In the genomic region with DNA sequence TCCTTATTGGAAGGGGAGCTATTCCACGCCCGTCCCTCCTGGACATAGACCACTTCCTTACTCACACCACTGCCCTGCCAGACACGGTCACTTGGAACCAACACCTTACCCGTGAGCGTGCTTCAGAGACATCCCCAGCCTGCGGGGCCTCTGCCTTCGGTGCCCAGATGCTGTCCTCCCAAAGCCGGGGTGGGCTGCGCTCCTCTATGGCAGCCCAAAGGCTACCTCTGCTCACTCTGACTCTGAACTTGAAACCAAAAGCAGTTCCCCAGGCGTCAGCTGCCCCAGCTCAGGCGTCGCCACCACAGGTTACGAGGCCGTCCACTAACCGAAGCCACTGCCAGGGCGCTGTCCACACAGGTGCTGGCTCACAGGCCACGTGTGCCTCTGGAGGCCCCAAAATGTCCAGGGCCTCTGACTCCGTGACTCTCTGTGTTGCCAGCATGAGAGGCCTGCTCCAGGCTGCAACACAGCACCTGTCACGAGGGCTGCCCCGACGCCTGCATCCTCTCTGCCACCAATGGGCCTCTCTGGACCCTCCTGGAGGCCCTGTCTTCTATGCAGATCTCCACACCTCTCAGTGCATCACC, we compare ENCODE assay signal across 29 cellular contexts. TPM values are rescaled to one million over a fixed set of nuclear protein-coding genes. Genes with fewer than 3 reads are reported as not detected.
DNase-seq lines count a peak whose midpoint lies in the region; ATAC-seq, FAIRE-seq and TF ChIP-seq lines count a peak whose summit lies in the region.
"Had no signal": no experiment of that assay in that cellular context is flagged by ENCODE, and none has a peak within 500 bp of the region (broad histone marks: within the 10 kb centered on the region; RNA-seq: fewer than 3 reads in every experiment).

No MANE protein-coding gene starts in this region.

- H2BK5ac ChIP-seq in neuronal stem cell (ENCODE audit: low read length), result no peak overlapping the region

- H3K27me3 Mint-ChIP-seq in CD4-positive, alpha-beta T cell, result no peaks in the 10 kb centered on the region
- H3K27me3 Mint-ChIP-seq: activated CD8-positive, alpha-beta memory T cell treated with anti-CD3 and anti-CD28 coated beads, Interleukin-2, amount 10 ng/mL, durations not matched to agents 7 days and 5 days; B cell; central memory CD8-positive, alpha-beta T cell; memory B cell had no signal

- H3K4me1 ChIP-seq in Peyer's patch (no peaks in the 10 kb centered on the region), kidney (ENCODE audit: control insufficient read depth in 1 of 2, insufficient read depth in 1 of 2, low read depth in 1 of 2, low read length in 2 of 2) (peaks cover 0 to 2% of the 10 kb centered on the region in 2 donors), neuronal stem cell (ENCODE audit: control insufficient read depth in 2 of 2, insufficient read depth in 1 of 2, low read depth in 1 of 2, low read length in 2 of 2) (peaks cover 0 to 4% of the 10 kb centered on the region in 2 donors)
- H3K4me1 ChIP-seq: Caco-2 had no signal

- H3K4me1 Mint-ChIP-seq in CD4-positive, alpha-beta T cell (ENCODE audit: low read depth), result peaks cover 18% of the 10 kb centered on the region

- CTCF ChIA-PET in CD4-positive, alpha-beta T cell (lab: Charles Lee), result no interaction called here

- no peak overlapping the region for H4K91ac ChIP-seq in neuronal stem cell (ENCODE audit: low read depth, low read length, poor library complexity)

- no peak overlapping the region for H2AFZ ChIP-seq in neuronal stem cell (ENCODE audit: low read length)

- H3K4me3 ChIP-seq in Peyer's patch, result no peak overlapping the region
- no peak overlapping the region for H3K4me3 ChIP-seq in kidney (ENCODE audit: low read length in 2 of 2)
- H3K4me3 ChIP-seq in neuronal stem cell (ENCODE audit: low read length in 2 of 2), result no peak overlapping the region
- H3K4me3 ChIP-seq: esophagus muscularis mucosa, heart right ventricle, psoas muscle had no signal

- H3K9me3 Mint-ChIP-seq in CD4-positive, alpha-beta T cell, result no peaks in the 10 kb centered on the region
- H3K9me3 Mint-ChIP-seq: activated T-cell treated with anti-CD3 and anti-CD28 coated beads, Interleukin-2, amount 50 U/mL, for 4 hours; central memory CD8-positive, alpha-beta T cell; memory B cell had no signal

- no peak for TF ChIP-seq POLR2A in Peyer's patch (IDR thresholded peaks at IDR 0.05)

- no peaks in the 10 kb centered on the region for H3K9me3 ChIP-seq in CD4-positive, alpha-beta T cell (ENCODE audit: control insufficient read depth, low read length)
- H3K9me3 ChIP-seq in Peyer's patch, result no peaks in the 10 kb centered on the region
- no peaks in the 10 kb centered on the region for H3K9me3 ChIP-seq in kidney (ENCODE audit: control insufficient read depth in 1 of 2, low read length in 2 of 2)
- H3K9me3 ChIP-seq in neuronal stem cell (replicated peaks in 1 of 2; ENCODE audit: control insufficient read depth in 2 of 2, insufficient read depth in 1 of 2, low read depth in 1 of 2, low read length in 2 of 2), result peaks cover 0 to 3% of the 10 kb centered on the region in 2 donors
- H3K9me3 ChIP-seq: Caco-2, esophagus muscularis mucosa, heart right ventricle, psoas muscle had no signal

- H3K27me3 ChIP-seq in CD4-positive, alpha-beta T cell (ENCODE audit: control insufficient read depth, insufficient read depth, low read length), result no peaks in the 10 kb centered on the region
- no peaks in the 10 kb centered on the region for H3K27me3 ChIP-seq in Peyer's patch
- no peaks in the 10 kb centered on the region for H3K27me3 ChIP-seq in neuronal stem cell (ENCODE audit: control insufficient read depth in 3 of 3, insufficient read depth in 3 of 3, low read depth in 1 of 3, low read length in 3 of 3)
- H3K27me3 ChIP-seq: esophagus muscularis mucosa, heart right ventricle had no signal

- no peak overlapping the region for H3K9ac ChIP-seq in kidney (ENCODE audit: low read length in 2 of 2)
- no peak overlapping the region for H3K9ac ChIP-seq in neuronal stem cell (ENCODE audit: low read depth, low read length, poor library complexity)

- H3K4me2 ChIP-seq in neuronal stem cell (ENCODE audit: insufficient read depth, low read length, poor library complexity, severe bottlenecking), result no peak overlapping the region

- no peak overlapping the region for H3K18ac ChIP-seq in neuronal stem cell (ENCODE audit: low read length)

- H3K27ac Mint-ChIP-seq in CD4-positive, alpha-beta T cell, result peak overlapping the region; percentile 60
- H3K27ac Mint-ChIP-seq: activated CD8-positive, alpha-beta memory T cell treated with anti-CD3 and anti-CD28 coated beads, Interleukin-2, amount 10 ng/mL, durations not matched to agents 7 days and 5 days; B cell; memory B cell had no signal

- no peak overlapping the region for H3K14ac ChIP-seq in neuronal stem cell (ENCODE audit: low read length)

- H3K36me3 Mint-ChIP-seq in CD4-positive, alpha-beta T cell (ENCODE audit: low read depth), result no peaks in the 10 kb centered on the region
- H3K36me3 Mint-ChIP-seq: memory B cell had no signal

- intact Hi-C loops in CD4-positive, alpha-beta T cell (cut with DNase I, micrococcal nuclease), result no loop called here
- intact Hi-C loops in kidney (cut with DNase I), result no loop called here

- H3K79me1 ChIP-seq in neuronal stem cell (ENCODE audit: low read depth, low read length), result peaks cover 39% of the 10 kb centered on the region

- H3K36me3 ChIP-seq in Peyer's patch (no peaks in the 10 kb centered on the region), kidney (ENCODE audit: control insufficient read depth in 1 of 2, insufficient read depth in 2 of 2, low read length in 2 of 2) (no peaks in the 10 kb centered on the region), neuronal stem cell (replicated peaks in 1 of 2; ENCODE audit: control insufficient read depth in 2 of 2, insufficient read depth in 2 of 2, low read length in 2 of 2) (peaks cover 5 to 31% of the 10 kb centered on the region in 2 donors)

- no peak for FAIRE-seq in kidney (lab: Jason Lieb, UNC)
- FAIRE-seq: endometrium, G401.6 had no signal

- WGBS in neuronal stem cell (ENCODE audit: extremely low coverage in 2 of 2, insufficient read length in 2 of 2, insufficient replicate concordance in 1 of 2), 2 donors, result no CpG with 5 or more reads among the region's 21 CpGs

- no peak for ATAC-seq in CD4-positive, alpha-beta T cell (ENCODE audit: poor library complexity)
- ATAC-seq: activated CD8-positive, alpha-beta memory T cell treated with anti-CD3 and anti-CD28 coated beads, Interleukin-2, amount 10 ng/mL, durations not matched to agents 7 days and 5 days; activated T-cell treated with anti-CD3 and anti-CD28 coated beads, Interleukin-2, amount 50 U/mL, for 4 hours; heart right ventricle; left cardiac atrium had no signal

- H3K4me3 Mint-ChIP-seq in CD4-positive, alpha-beta T cell, result no peak overlapping the region
- H3K4me3 Mint-ChIP-seq: activated CD8-positive, alpha-beta memory T cell treated with anti-CD3 and anti-CD28 coated beads, Interleukin-2, amount 10 ng/mL, durations not matched to agents 7 days and 5 days; activated T-cell treated with anti-CD3 and anti-CD28 coated beads, Interleukin-2, amount 50 U/mL, for 4 hours; B cell; central memory CD8-positive, alpha-beta T cell; memory B cell had no signal

- POLR2A ChIA-PET in CD4-positive, alpha-beta T cell (lab: Charles Lee), result no interaction called here

- DNase-seq in CD4-positive, alpha-beta T cell, result no peak
- DNase-seq in Peyer's patch, result peak in 2 of 3 donors; percentile 39 to 41
- DNase-seq in kidney, result peak; percentile 54
- no peak for DNase-seq in neuronal stem cell (ENCODE audit: low spot score)
- DNase-seq in NCI-H524 treated with DMSO at 0.1 percent for 48 hours (lab: John Stamatoyannopoulos, UW), result no peak
- DNase-seq in caudate nucleus (lab: John Stamatoyannopoulos, UW), result no peak
- no peak for DNase-seq in activated CD4-positive, alpha-beta T cell treated with anti-CD3 and anti-CD28 coated beads for 1 hour
- no peak for DNase-seq in SHP77 (lab: John Stamatoyannopoulos, UW)
- DNase-seq: ACHN; activated CD8-positive, alpha-beta memory T cell treated with anti-CD3 and anti-CD28 coated beads, Interleukin-2, amount 10 ng/mL, durations not matched to agents 7 days and 5 days; activated naive CD4-positive, alpha-beta T cell treated with Interleukin-2 at 50 U/mL for 16 hours; activated T-cell treated with anti-CD3 and anti-CD28 coated beads, Interleukin-2, amount 50 U/mL, for 4 hours; Caco-2; dermis blood vessel endothelial cell; foreskin fibroblast; heart right ventricle; NCI-H2107; NCI-H748 treated with DMSO at 0.1 percent for 48 hours; nucleus accumbens; stimulated activated CD4-positive, alpha-beta T cell treated with anti-CD3 and anti-CD28 coated beads, Interleukin-4, amount 100 ng/mL, for 4 hours; trophoblast cell had no signal

- H2BK12ac ChIP-seq in neuronal stem cell (ENCODE audit: low read length), result no peak overlapping the region

- no peak overlapping the region for H2BK120ac ChIP-seq in neuronal stem cell (ENCODE audit: low read depth, low read length)

- no peak overlapping the region for H4K8ac ChIP-seq in neuronal stem cell (ENCODE audit: low read depth, low read length)

- peak overlapping the region; percentile 62 for H3K23ac ChIP-seq in neuronal stem cell (ENCODE audit: low read depth, low read length, poor library complexity)

- TF ChIP-seq CTCF in CD4-positive, alpha-beta T cell (IDR thresholded peaks at IDR 0.05), result no peak
- TF ChIP-seq CTCF in Peyer's patch (IDR thresholded peaks at IDR 0.05), result no peak
- no peak for TF ChIP-seq CTCF in kidney (IDR thresholded peaks at IDR 0.05; ENCODE audit: borderline replicate concordance, extremely low read depth, insufficient read depth)

- H2AK5ac ChIP-seq in neuronal stem cell (ENCODE audit: low read depth, low read length), result no peak overlapping the region

- no peak overlapping the region for H2BK15ac ChIP-seq in neuronal stem cell (ENCODE audit: low read length)

- H3K27ac ChIP-seq in CD4-positive, alpha-beta T cell (ENCODE audit: low read depth, low read length), result no peak overlapping the region
- H3K27ac ChIP-seq in Peyer's patch, result no peak overlapping the region
- H3K27ac ChIP-seq in kidney (ENCODE audit: low read depth in 2 of 2, low read length in 2 of 2), result no peak overlapping the region
- no peak overlapping the region for H3K27ac ChIP-seq in neuronal stem cell (replicated peaks; ENCODE audit: low read length)
- H3K27ac ChIP-seq in caudate nucleus (ENCODE audit: low read depth, low read length), result no peak overlapping the region
- H3K27ac ChIP-seq: esophagus muscularis mucosa, heart right ventricle, psoas muscle had no signal

- H3K4ac ChIP-seq in neuronal stem cell (ENCODE audit: low read length), result no peak overlapping the region

RNA-seq across cellular contexts. Expression of a gene that starts 23.8 kb away (rescaled TPM):
- 10 to 100 TPM; 45.3 to 49.2 TPM for total RNA-seq in CD4-positive, alpha-beta T cell
- total RNA-seq in Peyer's patch (100 to 1,000 TPM in 3 of 4 donors, 10 to 100 TPM in 1; 28.9 to 198 (median 102) TPM), kidney (56.8 TPM)
- 2.2 TPM for polyA plus RNA-seq in kidney (ENCODE audit: insufficient read depth, low read depth, low replicate concordance)
- polyA plus RNA-seq in neuronal stem cell (2013, experiment 1 of 2), result 15.9 TPM
- polyA plus RNA-seq in neuronal stem cell (2013, experiment 2 of 2), result 18.7 TPM

Comparison
In these comparisons a context has a peak if more than half of its experiments do, and no peak if none do; other contexts are left out.
1. DNase-seq: peak in Peyer's patch (2 of 3) and kidney (single experiment); none in CD4-positive, alpha-beta T cell (0 of 10), neuronal stem cell (single experiment), NCI-H524 treated with DMSO at 0.1 percent for 48 hours (single experiment), caudate nucleus (0 of 61), activated CD4-positive, alpha-beta T cell treated with anti-CD3 and anti-CD28 coated beads for 1 hour (single experiment) and SHP77 (0 of 2).